ENCODE assay signal across 24 cellular contexts in the genomic region with DNA sequence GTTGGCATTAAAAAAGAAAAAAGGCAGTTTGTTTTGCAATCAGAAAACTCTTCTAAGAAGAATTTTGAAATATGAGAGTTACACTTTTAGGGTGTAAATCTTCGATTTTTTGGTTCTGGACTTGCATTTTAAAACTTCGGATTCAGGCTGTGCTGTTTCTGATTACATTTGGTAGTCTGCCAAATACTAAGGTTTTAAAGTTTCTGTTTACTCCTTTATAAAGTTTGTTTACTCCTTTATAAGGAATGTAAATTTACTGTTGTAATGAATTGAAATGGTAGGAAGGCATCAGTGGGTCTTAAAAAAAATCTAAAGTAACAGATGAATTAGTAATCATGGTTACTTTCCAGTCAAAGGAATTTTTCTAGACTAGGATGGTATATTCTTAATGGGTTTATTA.
"Had no signal": no experiment of that assay in that cellular context is flagged by ENCODE, and none has a peak within 500 bp of the region (broad histone marks: within the 10 kb centered on the region; RNA-seq: fewer than 3 reads in every experiment).

No MANE protein-coding gene starts in this region.

- H3K27ac ChIP-seq: breast epithelium, esophagus muscularis mucosa, foreskin keratinocyte, lower lobe of right lung, transverse colon, uterus had no signal

- DNase-seq: activated CD4-positive, alpha-beta T cell treated with anti-CD3 and anti-CD28 coated beads, Interleukin-2, amount 10 ng/mL, durations not matched to agents 24 days and 14 days; activated CD8-positive, alpha-beta T cell treated with anti-CD3 and anti-CD28 coated beads for 36 hours; activated effector memory CD4-positive, alpha-beta T cell treated with Interleukin-2 at 50 U/mL for 16 hours; activated naive CD4-positive, alpha-beta T cell treated with anti-CD3 and anti-CD28 coated beads, Interleukin-2, amount 10 ng/mL, durations not matched to agents 7 days and 5 days; activated T-cell treated with anti-CD3 and anti-CD28 coated beads, Interleukin-2, amount 50 U/mL, for 24 hours; cortex of kidney; effector CD8-positive, alpha-beta T cell; foreskin keratinocyte; glutamatergic neuron; hippocampal formation; lower lobe of right lung; midbrain; nephron progenitor cell; occipital lobe; posterior cingulate gyrus; retina; stimulated activated CD4-positive, alpha-beta T cell treated with anti-CD3 and anti-CD28 coated beads, Interleukin-2, amount 100 ng/mL, for 24 hours; stimulated activated naive CD8-positive, alpha-beta T cell treated with anti-CD3 and anti-CD28 coated beads, Interleukin-15, Interleukin-2, amounts not matched to agents 100 U/mL and 50 U/mL, for 24 hours; T-helper 1 cell; T-helper 9 cell; transverse colon; uterus had no signal

- ATAC-seq: activated CD8-positive, alpha-beta T cell treated with anti-CD3 and anti-CD28 coated beads for 36 hours; foreskin keratinocyte; lower lobe of right lung; stimulated activated naive CD8-positive, alpha-beta T cell treated with anti-CD3 and anti-CD28 coated beads, Interleukin-15, Interleukin-2, amounts not matched to agents 100 U/mL and 50 U/mL, for 24 hours had no signal

- H3K36me3 ChIP-seq: breast epithelium, esophagus muscularis mucosa, lower lobe of right lung, transverse colon, uterus had no signal

- H3K4me1 ChIP-seq: breast epithelium, foreskin keratinocyte had no signal

- H3K27me3 ChIP-seq: breast epithelium, esophagus muscularis mucosa, foreskin keratinocyte, transverse colon, uterus had no signal

- H3K9me3 ChIP-seq: breast epithelium, esophagus muscularis mucosa, lower lobe of right lung, transverse colon, uterus had no signal

- H3K4me3 ChIP-seq: breast epithelium, esophagus muscularis mucosa, lower lobe of right lung, transverse colon, uterus had no signal
